ENCODE assay signal across 28 cellular contexts in genomic region chr9:37436540-37436939, GRCh38. TPM values are rescaled to one million over a fixed set of nuclear protein-coding genes. Genes with fewer than 3 reads are reported as not detected.
DNase-seq lines count a peak whose midpoint lies in the region; ATAC-seq and TF ChIP-seq lines count a peak whose summit lies in the region.
"Had no signal": no experiment of that assay in that cellular context is flagged by ENCODE, and none has a peak within 500 bp of the region (broad histone marks: within the 10 kb centered on the region; RNA-seq: fewer than 3 reads in every experiment).

No MANE protein-coding gene starts in this region.

- TF ChIP-seq POLR2A in tibial nerve (IDR thresholded peaks at IDR 0.05): no peak

- peak; percentile 76 for DNase-seq in cardiac septum (ENCODE audit: low spot score)
- DNase-seq in midbrain (lab: John Stamatoyannopoulos, UW): peak; percentile 24
- DNase-seq in DMS53 treated with DMSO at 0.1 percent for 48 hours (lab: John Stamatoyannopoulos, UW; ENCODE audit: unreplicated experiment): no peak
- DNase-seq in tibial nerve (ENCODE audit: low spot score in 2 of 2): no peak
- DNase-seq: activated CD4-positive, alpha-beta T cell treated with anti-CD3 and anti-CD28 coated beads for 48 hours; activated effector memory CD4-positive, alpha-beta T cell treated with Interleukin-2 at 50 U/mL for 16 hours; colonic mucosa; DND-41; effector CD8-positive, alpha-beta T cell; H7; MV-4-11; naive thymus-derived CD8-positive, alpha-beta T cell; NCI-H1436 treated with DMSO at 0.1 percent for 48 hours; NCI-H2081 treated with DMSO at 0.1 percent for 48 hours; NCI-H2227 treated with DMSO at 0.1 percent for 48 hours; occipital lobe; PC-9; stimulated activated CD4-positive, alpha-beta T cell treated with anti-CD3 and anti-CD28 coated beads, Interleukin-15, amount 100 ng/mL, for 24 hours; T-helper 9 cell had no signal

- H3K4me1 ChIP-seq in tibial nerve: peaks cover 0 to 56% (median 30%) of the 10 kb centered on the region in 4 donors
- H3K4me1 ChIP-seq: colonic mucosa had no signal

- peaks cover 0 to 68% (median 4%) of the 10 kb centered on the region in 3 donors for H3K36me3 ChIP-seq in tibial nerve
- H3K36me3 ChIP-seq: colonic mucosa had no signal

- H3K27ac ChIP-seq in 22Rv1 (peak overlapping the region; percentile 20; the same call in 1 of the 2 replicates), angular gyrus (ENCODE audit: low read depth, low read length) (peak overlapping the region; percentile 84), tibial nerve (peak overlapping the region in 2 of 4 donors; percentile 86 to 91)
- H3K27ac ChIP-seq: breast epithelium, colonic mucosa, epithelial cell of prostate, PC-9, VCaP had no signal

- 77% methylated on average over 5 of the region's 5 CpGs for WGBS in tibial nerve, 2 donors

- ATAC-seq in HG03439 (IDR thresholded peaks at IDR 0.05; ENCODE audit: unreplicated experiment) (no peak), GM21447 (IDR thresholded peaks at IDR 0.05; ENCODE audit: unreplicated experiment) (no peak)
- ATAC-seq: activated naive CD4-positive, alpha-beta T cell treated with anti-CD3 and anti-CD28 coated beads, Interleukin-2, amount 50 U/mL, for 72 hours; naive thymus-derived CD8-positive, alpha-beta T cell; stimulated activated effector memory CD8-positive, alpha-beta T cell treated with anti-CD3 and anti-CD28 coated beads, Interleukin-12 subunit alpha, Interleukin-12 subunit beta, amount 100 ng/mL, for 72 hours had no signal

- TF ChIP-seq CTCF in 22Rv1 (IDR thresholded peaks at IDR 0.05) (no peak), tibial nerve (IDR thresholded peaks at IDR 0.05) (no peak)

- intact Hi-C loops in cardiac septum (cut with DNase I): loop anchor here (5.0 kb wide), 1 partner anchor 51 kb away; the partner anchor contains the start of gene POLR1E

- no peaks in the 10 kb centered on the region for H3K9me3 ChIP-seq in tibial nerve
- H3K9me3 ChIP-seq: breast epithelium, colonic mucosa had no signal

- no peak overlapping the region for H3K4me3 ChIP-seq in tibial nerve
- H3K4me3 ChIP-seq: breast epithelium, colonic mucosa, PC-9 had no signal

- no peak for TF ChIP-seq EP300 in tibial nerve (IDR thresholded peaks at IDR 0.05)

- no peaks in the 10 kb centered on the region for H3K27me3 ChIP-seq in tibial nerve
- H3K27me3 ChIP-seq: breast epithelium, colonic mucosa had no signal

RNA-seq across cellular contexts. Expression of gene GRHPR, which starts 14.0 kb away (rescaled TPM):
- total RNA-seq in cardiac septum (102 TPM), tibial nerve (100 to 1,000 TPM; 175 to 250 (median 200) TPM)

RNA-seq across cellular contexts. Expression of gene ZBTB5, which starts 28.7 kb away (rescaled TPM):
- total RNA-seq in cardiac septum (7.2 TPM), tibial nerve (10 to 100 TPM in 3 of 4 donors, 1 to 10 TPM in 1; 9.6 to 15.1 (median 13.5) TPM)

RNA-seq across cellular contexts. Expression of gene POLR1E, which starts 49.2 kb away (rescaled TPM):
- total RNA-seq in cardiac septum: 18.8 TPM
- 10 to 100 TPM; 14.1 to 22.1 (median 16.4) TPM for total RNA-seq in tibial nerve

Comparison
In these comparisons a context has a peak if more than half of its experiments do, and no peak if none do; other contexts are left out.
1. DNase-seq: peak in cardiac septum (single experiment) and midbrain (single experiment); none in DMS53 treated with DMSO at 0.1 percent for 48 hours (single experiment) and tibial nerve (0 of 2).